In genomic region chr7:120805636-120806388, GRCh38 we compare ENCODE assay signal across 8 cellular contexts. TPM values are rescaled to one million over a fixed set of nuclear protein-coding genes. Genes with fewer than 3 reads are reported as not detected.
A peak's percentile ranks its signal among the peaks of the same experiment; 100 is the strongest.
DNase-seq lines count a peak whose midpoint lies in the region; ATAC-seq and TF ChIP-seq lines count a peak whose summit lies in the region.

No MANE protein-coding gene starts in this region.

- no peak overlapping the region for H3K9ac ChIP-seq in mesendoderm (ENCODE audit: low read length)

- H3K27ac ChIP-seq in VCaP: no peak overlapping the region
- no peak overlapping the region for H3K27ac ChIP-seq in mesendoderm (ENCODE audit: low read depth, low read length)

- H3K27me3 ChIP-seq in mesendoderm (ENCODE audit: insufficient read depth, low read length, poor library complexity): no peaks in the 10 kb centered on the region

- H4K8ac ChIP-seq in mesendoderm (ENCODE audit: low read depth, low read length): no peak overlapping the region

- H3K79me1 ChIP-seq in mesendoderm (ENCODE audit: low read length): no peaks in the 10 kb centered on the region

- H2BK15ac ChIP-seq in mesendoderm (replicated peaks; ENCODE audit: low read depth): no peak overlapping the region

- H3K4me2 ChIP-seq in mesendoderm (ENCODE audit: low read length): no peak overlapping the region

- H4K5ac ChIP-seq in mesendoderm (ENCODE audit: low read length): no peak overlapping the region

- no peaks in the 10 kb centered on the region for H3K36me3 ChIP-seq in mesendoderm (ENCODE audit: control insufficient read depth, insufficient read depth, low read length)

- no peak overlapping the region for H3K4me3 ChIP-seq in mesendoderm (ENCODE audit: low read length)

- peak; percentile 94 for TF ChIP-seq CTCF in VCaP (conservative IDR thresholded peaks at IDR 0.05)

- DNase-seq in AG08395 (ENCODE audit: low spot score) (peak; percentile 67), NCI-H2029 (lab: John Stamatoyannopoulos, UW) (peak; percentile 40), mesendoderm (peak; percentile 81), stromal cell of bone marrow (ENCODE audit: low read depth) (peak; percentile 48)
- DNase-seq in effector CD4-positive, alpha-beta T cell: peak; percentile 39

- no peak overlapping the region for H2BK5ac ChIP-seq in mesendoderm (ENCODE audit: low read length)

- no peak overlapping the region for H3K18ac ChIP-seq in mesendoderm (ENCODE audit: low read length)

- no peak overlapping the region for H3K23ac ChIP-seq in mesendoderm (ENCODE audit: low read length)

- H3K56ac ChIP-seq in mesendoderm (ENCODE audit: low read length): no peak overlapping the region

- no peak overlapping the region for H2BK120ac ChIP-seq in mesendoderm (ENCODE audit: low read depth, low read length)

- H3K4ac ChIP-seq in mesendoderm (ENCODE audit: low read depth, low read length): no peak overlapping the region

- no peaks in the 10 kb centered on the region for H3K79me2 ChIP-seq in mesendoderm (ENCODE audit: control insufficient read depth, insufficient read depth, low read length)

- WGBS in mesendoderm (ENCODE audit: extremely low coverage, insufficient coverage, low lambda C conversion rate): no CpG with 5 or more reads among the region's 3 CpGs

- no peaks in the 10 kb centered on the region for H3K4me1 ChIP-seq in mesendoderm (ENCODE audit: control insufficient read depth, low read depth, low read length)

- peak; percentile 74 for ATAC-seq in GM18499 (IDR thresholded peaks at IDR 0.05; ENCODE audit: insufficient read depth, unreplicated experiment)
- ATAC-seq in HG03025 (IDR thresholded peaks at IDR 0.05; ENCODE audit: low FRiP score, unreplicated experiment): peak; percentile 71

- no peak overlapping the region for H2AK5ac ChIP-seq in mesendoderm (ENCODE audit: low read length)

RNA-seq across cellular contexts. Expression of gene TSPAN12, which starts 52.1 kb away (rescaled TPM):
- 15.3 TPM for polyA plus RNA-seq in mesendoderm (2013, experiment 1 of 2)
- polyA plus RNA-seq in mesendoderm (2013, experiment 2 of 2): 17.7 TPM
